Comparison of ENCODE assay signal across 1 cellular context in genomic region chr5:153900703-153901395, GRCh38.
TF ChIP-seq lines count a peak whose summit lies in the region.

No MANE protein-coding gene starts in this region.

TF ChIP-seq in SK-N-SH, 30 proteins besides CTCF, POLR2A, EP300 and RAD21 (continued from another document):
- TF ChIP-seq REST (IDR thresholded peaks at IDR 0.05; ENCODE audit: low read depth, low read length) (0 out of 2 replicates have a peak, but pooled peaks have one; percentile 40), RFX5 (IDR thresholded peaks at IDR 0.05; ENCODE audit: low read length) (no peak), SMC3 (IDR thresholded peaks at IDR 0.05; ENCODE audit: low read depth, low read length) (no peak), FOSL2 (IDR thresholded peaks at IDR 0.05; ENCODE audit: borderline replicate concordance, low read depth) (peak; percentile 88), SIN3A (IDR thresholded peaks at IDR 0.05; ENCODE audit: borderline replicate concordance, low read depth, low read length) (no peak), TEAD4 (IDR thresholded peaks at IDR 0.05; ENCODE audit: borderline replicate concordance, insufficient read depth) (peak; percentile 91), NFIC (IDR thresholded peaks at IDR 0.05; ENCODE audit: borderline replicate concordance) (peak; percentile 75)
- TF ChIP-seq, protein P1, sequence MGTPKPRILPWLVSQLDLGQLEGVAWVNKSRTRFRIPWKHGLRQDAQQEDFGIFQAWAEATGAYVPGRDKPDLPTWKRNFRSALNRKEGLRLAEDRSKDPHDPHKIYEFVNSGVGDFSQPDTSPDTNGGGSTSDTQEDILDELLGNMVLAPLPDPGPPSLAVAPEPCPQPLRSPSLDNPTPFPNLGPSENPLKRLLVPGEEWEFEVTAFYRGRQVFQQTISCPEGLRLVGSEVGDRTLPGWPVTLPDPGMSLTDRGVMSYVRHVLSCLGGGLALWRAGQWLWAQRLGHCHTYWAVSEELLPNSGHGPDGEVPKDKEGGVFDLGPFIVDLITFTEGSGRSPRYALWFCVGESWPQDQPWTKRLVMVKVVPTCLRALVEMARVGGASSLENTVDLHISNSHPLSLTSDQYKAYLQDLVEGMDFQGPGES (IDR thresholded peaks at IDR 0.05; ENCODE audit: low read depth, low read length): no peak
